ENCODE assay signal across 8 cellular contexts in the genomic region with DNA sequence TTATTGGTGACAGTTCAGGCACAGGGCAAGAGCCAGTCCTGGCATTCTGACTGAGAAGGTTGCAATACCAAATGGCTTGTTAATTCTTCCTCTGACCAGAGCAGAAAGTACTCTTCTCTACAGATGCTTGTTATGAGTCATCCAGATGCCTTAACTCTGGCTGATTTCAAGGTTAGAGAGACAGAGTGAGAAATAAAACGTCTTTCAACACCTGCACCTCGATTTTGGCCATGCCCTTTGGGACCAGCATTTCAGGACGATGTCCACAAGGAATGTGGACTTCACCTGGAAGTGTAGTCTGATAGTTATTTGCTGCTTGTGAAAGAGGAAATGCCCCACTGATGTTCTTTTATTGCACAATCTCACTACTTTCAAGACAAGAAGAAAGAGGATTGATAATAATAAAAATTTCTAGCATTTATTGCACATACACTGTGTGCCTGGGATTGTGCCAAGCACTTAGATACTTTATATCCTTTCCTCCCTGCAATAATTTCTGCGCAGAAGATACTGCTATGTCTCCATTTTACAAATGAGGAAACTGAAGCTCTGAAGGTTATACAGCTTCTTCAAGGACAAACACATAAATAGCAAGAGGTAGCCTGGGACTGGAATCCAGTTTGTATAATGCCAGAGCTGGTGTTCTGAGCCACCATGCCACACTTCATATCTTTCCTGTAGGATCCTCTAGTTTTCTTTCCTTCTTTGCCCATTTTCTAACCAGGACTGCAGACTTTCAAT. TPM values are rescaled to one million over a fixed set of nuclear protein-coding genes. Genes with fewer than 3 reads are reported as not detected.
DNase-seq lines count a peak whose midpoint lies in the region; ATAC-seq and TF ChIP-seq lines count a peak whose summit lies in the region.

No MANE protein-coding gene starts in this region.

- DNase-seq in NOMO-1 (lab: John Stamatoyannopoulos, UW; ENCODE audit: unreplicated experiment in 2 of 2) = peak; percentile 61 to 88
- DNase-seq in iris pigment epithelial cell (ENCODE audit: low read depth) = peak; percentile 79
- DNase-seq in stimulated activated CD8-positive, alpha-beta memory T cell treated with anti-CD3 and anti-CD28 coated beads, Interleukin-4, amount 100 ng/mL, for 48 hours = no peak
- DNase-seq in occipital lobe (lab: John Stamatoyannopoulos, UW) = no peak
- no peak for DNase-seq in adrenal gland
- DNase-seq in activated T-cell treated with anti-CD3 and anti-CD28 coated beads, Interleukin-2, amount 50 U/mL, for 48 hours = no peak

- ATAC-seq in GM18867 (IDR thresholded peaks at IDR 0.05; ENCODE audit: unreplicated experiment) = peak; percentile 100
- peak; percentile 99 for ATAC-seq in HG02759 (IDR thresholded peaks at IDR 0.05; ENCODE audit: unreplicated experiment)

- no peak overlapping the region for H3K27ac ChIP-seq in adrenal gland

- no peak for TF ChIP-seq CTCF in adrenal gland (IDR thresholded peaks at IDR 0.05)

- TF ChIP-seq POLR2A in adrenal gland (IDR thresholded peaks at IDR 0.05) = no peak

- intact Hi-C loops in adrenal gland (cut with DNase I) = no loop called here

- H3K9me3 ChIP-seq in adrenal gland (replicated peaks in 1 of 3) = no peaks in the 10 kb centered on the region

- H3K4me3 ChIP-seq in adrenal gland = no peak overlapping the region

- H3K4me1 ChIP-seq in adrenal gland (replicated peaks in 1 of 2) = peaks cover 0 to 11% of the 10 kb centered on the region in 2 donors

- 37 to 51% (median 43%) methylated on average over 4 of the region's 4 CpGs for WGBS in adrenal gland, 4 donors

- no peaks in the 10 kb centered on the region for H3K27me3 ChIP-seq in adrenal gland

- no peaks in the 10 kb centered on the region for H3K36me3 ChIP-seq in adrenal gland (replicated peaks in 1 of 2)

RNA-seq across cellular contexts. Expression of gene MCM3, which starts 33.5 kb away (rescaled TPM):
- total RNA-seq in occipital lobe (15.0 TPM), adrenal gland (10 to 100 TPM; 19.4 to 43.2 (median 25.0) TPM)
- polyA plus RNA-seq in adrenal gland = 10 to 100 TPM; 10.5 to 31.4 (median 15.9) TPM

RNA-seq across cellular contexts. Expression of gene PAQR8, which starts 43.9 kb away (rescaled TPM):
- total RNA-seq in occipital lobe = 12.8 TPM
- 10 to 100 TPM in 3 of 8 donors, 1 to 10 TPM in 5; 2.3 to 17.1 (median 9.2) TPM for total RNA-seq in adrenal gland
- 1 to 10 TPM; 2.3 to 5.1 (median 2.9) TPM for polyA plus RNA-seq in adrenal gland

Comparison
In these comparisons a context has a peak if more than half of its experiments do, and no peak if none do; other contexts are left out.
1. DNase-seq: peak in NOMO-1 (2 of 2) and iris pigment epithelial cell (single experiment); none in stimulated activated CD8-positive, alpha-beta memory T cell treated with anti-CD3 and anti-CD28 coated beads, Interleukin-4, amount 100 ng/mL, for 48 hours (single experiment), occipital lobe (single experiment), adrenal gland (0 of 7) and activated T-cell treated with anti-CD3 and anti-CD28 coated beads, Interleukin-2, amount 50 U/mL, for 48 hours (0 of 2).